In the genomic region with DNA sequence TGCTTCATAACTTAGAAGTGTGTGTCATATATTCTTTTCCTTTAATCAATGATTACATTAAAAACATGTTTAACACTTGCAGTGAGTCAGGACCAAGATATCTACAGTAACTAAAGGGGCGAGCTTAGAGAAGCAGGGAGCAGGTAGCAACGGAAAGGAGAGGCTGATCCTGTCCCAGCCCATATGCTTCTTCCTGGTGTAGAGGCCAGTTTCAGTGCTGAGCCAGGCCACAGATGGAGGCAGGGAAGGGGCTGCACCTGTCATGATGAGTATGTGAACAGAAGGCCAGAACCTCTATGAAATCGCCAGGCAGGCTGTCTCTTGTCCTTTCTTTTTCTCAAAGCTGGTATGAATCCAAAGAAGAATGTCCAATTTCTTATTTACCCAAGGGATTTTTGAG, we compare ENCODE assay signal across 1 cellular context.
TF ChIP-seq lines count a peak whose summit lies in the region.

No MANE protein-coding gene starts in this region.

TF ChIP-seq in WTC11, 78 proteins besides CTCF, POLR2A, EP300 and RAD21 (continued from another document):
- TF ChIP-seq, protein P1, sequence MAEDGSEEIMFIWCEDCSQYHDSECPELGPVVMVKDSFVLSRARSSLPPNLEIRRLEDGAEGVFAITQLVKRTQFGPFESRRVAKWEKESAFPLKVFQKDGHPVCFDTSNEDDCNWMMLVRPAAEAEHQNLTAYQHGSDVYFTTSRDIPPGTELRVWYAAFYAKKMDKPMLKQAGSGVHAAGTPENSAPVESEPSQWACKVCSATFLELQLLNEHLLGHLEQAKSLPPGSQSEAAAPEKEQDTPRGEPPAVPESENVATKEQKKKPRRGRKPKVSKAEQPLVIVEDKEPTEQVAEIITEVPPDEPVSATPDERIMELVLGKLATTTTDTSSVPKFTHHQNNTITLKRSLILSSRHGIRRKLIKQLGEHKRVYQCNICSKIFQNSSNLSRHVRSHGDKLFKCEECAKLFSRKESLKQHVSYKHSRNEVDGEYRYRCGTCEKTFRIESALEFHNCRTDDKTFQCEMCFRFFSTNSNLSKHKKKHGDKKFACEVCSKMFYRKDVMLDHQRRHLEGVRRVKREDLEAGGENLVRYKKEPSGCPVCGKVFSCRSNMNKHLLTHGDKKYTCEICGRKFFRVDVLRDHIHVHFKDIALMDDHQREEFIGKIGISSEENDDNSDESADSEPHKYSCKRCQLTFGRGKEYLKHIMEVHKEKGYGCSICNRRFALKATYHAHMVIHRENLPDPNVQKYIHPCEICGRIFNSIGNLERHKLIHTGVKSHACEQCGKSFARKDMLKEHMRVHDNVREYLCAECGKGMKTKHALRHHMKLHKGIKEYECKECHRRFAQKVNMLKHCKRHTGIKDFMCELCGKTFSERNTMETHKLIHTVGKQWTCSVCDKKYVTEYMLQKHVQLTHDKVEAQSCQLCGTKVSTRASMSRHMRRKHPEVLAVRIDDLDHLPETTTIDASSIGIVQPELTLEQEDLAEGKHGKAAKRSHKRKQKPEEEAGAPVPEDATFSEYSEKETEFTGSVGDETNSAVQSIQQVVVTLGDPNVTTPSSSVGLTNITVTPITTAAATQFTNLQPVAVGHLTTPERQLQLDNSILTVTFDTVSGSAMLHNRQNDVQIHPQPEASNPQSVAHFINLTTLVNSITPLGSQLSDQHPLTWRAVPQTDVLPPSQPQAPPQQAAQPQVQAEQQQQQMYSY (CRISPR knock-in tag; IDR thresholded peaks at IDR 0.05), result no peak
- TF ChIP-seq, protein P2, sequence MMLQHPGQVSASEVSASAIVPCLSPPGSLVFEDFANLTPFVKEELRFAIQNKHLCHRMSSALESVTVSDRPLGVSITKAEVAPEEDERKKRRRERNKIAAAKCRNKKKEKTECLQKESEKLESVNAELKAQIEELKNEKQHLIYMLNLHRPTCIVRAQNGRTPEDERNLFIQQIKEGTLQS (CRISPR knock-in tag; conservative IDR thresholded peaks at IDR 0.05), result no peak
- TF ChIP-seq ATF1 (CRISPR knock-in tag; IDR thresholded peaks at IDR 0.05) (no peak), PRRX2 (CRISPR knock-in tag; IDR thresholded peaks at IDR 0.05) (no peak)
- TF ChIP-seq, protein P3, sequence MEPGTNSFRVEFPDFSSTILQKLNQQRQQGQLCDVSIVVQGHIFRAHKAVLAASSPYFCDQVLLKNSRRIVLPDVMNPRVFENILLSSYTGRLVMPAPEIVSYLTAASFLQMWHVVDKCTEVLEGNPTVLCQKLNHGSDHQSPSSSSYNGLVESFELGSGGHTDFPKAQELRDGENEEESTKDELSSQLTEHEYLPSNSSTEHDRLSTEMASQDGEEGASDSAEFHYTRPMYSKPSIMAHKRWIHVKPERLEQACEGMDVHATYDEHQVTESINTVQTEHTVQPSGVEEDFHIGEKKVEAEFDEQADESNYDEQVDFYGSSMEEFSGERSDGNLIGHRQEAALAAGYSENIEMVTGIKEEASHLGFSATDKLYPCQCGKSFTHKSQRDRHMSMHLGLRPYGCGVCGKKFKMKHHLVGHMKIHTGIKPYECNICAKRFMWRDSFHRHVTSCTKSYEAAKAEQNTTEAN (CRISPR knock-in tag; IDR thresholded peaks at IDR 0.05), result no peak
- TF ChIP-seq, protein P4, sequence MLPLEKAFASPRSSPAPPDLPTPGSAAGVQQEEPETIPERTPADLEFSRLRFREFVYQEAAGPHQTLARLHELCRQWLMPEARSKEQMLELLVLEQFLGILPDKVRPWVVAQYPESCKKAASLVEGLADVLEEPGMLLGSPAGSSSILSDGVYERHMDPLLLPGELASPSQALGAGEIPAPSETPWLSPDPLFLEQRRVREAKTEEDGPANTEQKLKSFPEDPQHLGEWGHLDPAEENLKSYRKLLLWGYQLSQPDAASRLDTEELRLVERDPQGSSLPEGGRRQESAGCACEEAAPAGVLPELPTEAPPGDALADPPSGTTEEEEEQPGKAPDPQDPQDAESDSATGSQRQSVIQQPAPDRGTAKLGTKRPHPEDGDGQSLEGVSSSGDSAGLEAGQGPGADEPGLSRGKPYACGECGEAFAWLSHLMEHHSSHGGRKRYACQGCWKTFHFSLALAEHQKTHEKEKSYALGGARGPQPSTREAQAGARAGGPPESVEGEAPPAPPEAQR (CRISPR knock-in tag; IDR thresholded peaks at IDR 0.05), result no peak
TF ChIP-seq in WTC11: peak in this region for 0.
